Comparison of ENCODE assay signal across 9 cellular contexts in the genomic region with DNA sequence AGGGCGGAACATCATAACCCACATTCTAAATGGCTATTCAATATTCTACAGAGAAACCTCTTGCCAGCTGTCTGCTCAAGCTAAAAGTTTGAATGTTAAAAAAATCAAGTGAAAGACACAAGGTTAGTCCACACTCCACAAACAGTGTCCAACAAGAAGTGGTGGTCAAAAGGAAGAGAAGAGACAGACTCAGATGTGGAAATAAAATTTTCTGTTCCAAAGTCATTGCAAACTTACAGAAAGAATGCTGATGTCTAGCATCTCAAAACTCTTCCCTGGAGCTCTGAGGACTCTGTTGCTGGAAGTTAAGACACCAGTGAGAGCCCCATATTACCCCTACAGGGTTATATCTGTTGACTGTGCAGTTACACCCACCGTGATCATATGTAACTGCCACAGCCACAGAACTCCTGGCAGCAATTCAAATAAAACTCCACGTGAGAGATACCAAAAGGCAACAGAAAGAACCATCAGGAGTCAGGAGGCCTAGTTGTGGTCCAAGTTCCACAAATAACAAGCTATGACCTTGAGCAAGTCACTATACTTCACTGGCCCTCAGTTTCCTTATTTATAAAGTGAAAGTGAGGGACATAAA.
A peak's percentile ranks its signal among the peaks of the same experiment; 100 is the strongest.
DNase-seq lines count a peak whose midpoint lies in the region; ATAC-seq and TF ChIP-seq lines count a peak whose summit lies in the region.
"Had no signal": no experiment of that assay in that cellular context is flagged by ENCODE, and none has a peak within 500 bp of the region (broad histone marks: within the 10 kb centered on the region; RNA-seq: fewer than 3 reads in every experiment).

No MANE protein-coding gene starts in this region.

- TF ChIP-seq POLR2A in stomach (IDR thresholded peaks at IDR 0.05), result no peak

- no peaks in the 10 kb centered on the region for H3K9me3 Mint-ChIP-seq in activated CD4-positive, alpha-beta T cell treated with anti-CD3 and anti-CD28 coated beads, Interleukin-2, amount 10 ng/mL, durations not matched to agents 7 days and 5 days

- intact Hi-C loops in left ventricle myocardium inferior (cut with micrococcal nuclease), result no loop called here
- intact Hi-C loops in stomach (cut with DNase I; ENCODE audit: low total_unique reads), result no loop called here

- no peaks in the 10 kb centered on the region for H3K27me3 Mint-ChIP-seq in activated CD4-positive, alpha-beta T cell treated with anti-CD3 and anti-CD28 coated beads, Interleukin-2, amount 10 ng/mL, durations not matched to agents 7 days and 5 days

- POLR2A ChIA-PET in activated CD4-positive, alpha-beta T cell treated with anti-CD3 and anti-CD28 coated beads, Interleukin-2, amount 10 ng/mL, durations not matched to agents 7 days and 5 days (lab: Charles Lee), result interaction anchor here (1.2 kb wide), 1 partner anchor 21 kb away, joined by 3 read pairs; no protein-coding TSS in a partner anchor

- H3K27ac ChIP-seq in left ventricle myocardium inferior (replicated peaks) (peak overlapping the region; percentile 88), stomach (peak overlapping the region in 4 of 5 donors; percentile 23 to 62 (median 51))

- no peaks in the 10 kb centered on the region for H3K27me3 ChIP-seq in left ventricle myocardium inferior (ENCODE audit: low read depth)
- H3K27me3 ChIP-seq in stomach, result no peaks in the 10 kb centered on the region

- H3K36me3 ChIP-seq in left ventricle myocardium inferior (no peaks in the 10 kb centered on the region), stomach (no peaks in the 10 kb centered on the region)

- H3K27ac Mint-ChIP-seq in activated CD4-positive, alpha-beta T cell treated with anti-CD3 and anti-CD28 coated beads, Interleukin-2, amount 10 ng/mL, durations not matched to agents 7 days and 5 days, result peak overlapping the region; percentile 77

- H3K4me1 Mint-ChIP-seq in activated CD4-positive, alpha-beta T cell treated with anti-CD3 and anti-CD28 coated beads, Interleukin-2, amount 10 ng/mL, durations not matched to agents 7 days and 5 days, result peaks cover 71% of the 10 kb centered on the region

- peaks cover 37% of the 10 kb centered on the region for H3K36me3 Mint-ChIP-seq in activated CD4-positive, alpha-beta T cell treated with anti-CD3 and anti-CD28 coated beads, Interleukin-2, amount 10 ng/mL, durations not matched to agents 7 days and 5 days (ENCODE audit: low read depth)

- no peak for TF ChIP-seq EP300 in stomach (IDR thresholded peaks at IDR 0.05)

- ATAC-seq in SK-N-SH treated with all-trans-retinoic acid at 6 μM for 48 hours (peak; percentile 28; the same call in 2 of the 3 replicates), GM19351 (IDR thresholded peaks at IDR 0.05; ENCODE audit: unreplicated experiment) (no peak), GM21786 (IDR thresholded peaks at IDR 0.05; ENCODE audit: unreplicated experiment) (no peak)

- H3K4me3 ChIP-seq in left ventricle myocardium inferior (peak overlapping the region; percentile 57), stomach (no peak overlapping the region)

- CTCF ChIA-PET in activated CD4-positive, alpha-beta T cell treated with anti-CD3 and anti-CD28 coated beads, Interleukin-2, amount 10 ng/mL, durations not matched to agents 7 days and 5 days (lab: Charles Lee), result interaction anchor here (0.5 to 4.2 kb wide), 10 partner anchors 13 to 175 kb away, joined by 3 to 20 read pairs (median 4); no protein-coding TSS in a partner anchor

- 17 to 41% (median 34%) methylated on average over 3 of the region's 3 CpGs for WGBS in stomach, 5 donors

- H3K4me3 Mint-ChIP-seq in activated CD4-positive, alpha-beta T cell treated with anti-CD3 and anti-CD28 coated beads, Interleukin-2, amount 10 ng/mL, durations not matched to agents 7 days and 5 days, result peak overlapping the region; percentile 49

- no peak for DNase-seq in activated CD4-positive, alpha-beta T cell treated with anti-CD3 and anti-CD28 coated beads, Interleukin-2, amount 10 ng/mL, durations not matched to agents 7 days and 5 days
- DNase-seq in activated CD4-positive, alpha-beta T cell treated with anti-CD3 and anti-CD28 coated beads for 48 hours, result no peak
- DNase-seq in left ventricle myocardium inferior, result no peak
- peak; percentile 40 for DNase-seq in stomach
- no peak for DNase-seq in NK-92 treated with Interleukin-12 subunit alpha and Interleukin-12 subunit beta, amount 100 ng/mL, for 24 hours (lab: John Stamatoyannopoulos, UW)
- DNase-seq: GOT3 had no signal

- TF ChIP-seq CTCF in left ventricle myocardium inferior (IDR thresholded peaks at IDR 0.05; ENCODE audit: borderline replicate concordance) (no peak), stomach (IDR thresholded peaks at IDR 0.05) (no peak)

- H3K4me1 ChIP-seq in left ventricle myocardium inferior, result peaks cover 96% of the 10 kb centered on the region
- H3K4me1 ChIP-seq in stomach, result peaks cover 24 to 76% (median 52%) of the 10 kb centered on the region in 4 donors

- H3K9me3 ChIP-seq in left ventricle myocardium inferior (replicated peaks) (no peaks in the 10 kb centered on the region), stomach (no peaks in the 10 kb centered on the region)

TF ChIP-seq in SK-N-SH treated with all-trans-retinoic acid at 6 μM for 48 hours, 23 proteins besides CTCF, POLR2A, EP300 and RAD21:
- no peak for TF ChIP-seq ZFP30 (CRISPR knock-in tag; IDR thresholded peaks at IDR 0.05)
- no peak for TF ChIP-seq CSRNP3 (CRISPR knock-in tag; IDR thresholded peaks at IDR 0.05)
- no peak for TF ChIP-seq TCF4 (CRISPR knock-in tag; IDR thresholded peaks at IDR 0.05; ENCODE audit: borderline replicate concordance)
- no peak for TF ChIP-seq POU6F1 (CRISPR knock-in tag; IDR thresholded peaks at IDR 0.05; ENCODE audit: borderline replicate concordance, low read depth)
- TF ChIP-seq RARB (CRISPR knock-in tag; IDR thresholded peaks at IDR 0.05), result no peak
- TF ChIP-seq SNAI2 (CRISPR knock-in tag; IDR thresholded peaks at IDR 0.05), result no peak
- TF ChIP-seq ZFP3 (CRISPR knock-in tag; IDR thresholded peaks at IDR 0.05), result no peak
- TF ChIP-seq BACH2 (CRISPR knock-in tag; IDR thresholded peaks at IDR 0.05; ENCODE audit: borderline replicate concordance), result no peak
- TF ChIP-seq GLIS3 (CRISPR knock-in tag; IDR thresholded peaks at IDR 0.05), result no peak
- no peak for TF ChIP-seq ARNTL (CRISPR knock-in tag; IDR thresholded peaks at IDR 0.05; ENCODE audit: borderline replicate concordance, low read depth)
- TF ChIP-seq TOX (CRISPR knock-in tag; IDR thresholded peaks at IDR 0.05; ENCODE audit: borderline replicate concordance), result no peak
- TF ChIP-seq, protein P1, sequence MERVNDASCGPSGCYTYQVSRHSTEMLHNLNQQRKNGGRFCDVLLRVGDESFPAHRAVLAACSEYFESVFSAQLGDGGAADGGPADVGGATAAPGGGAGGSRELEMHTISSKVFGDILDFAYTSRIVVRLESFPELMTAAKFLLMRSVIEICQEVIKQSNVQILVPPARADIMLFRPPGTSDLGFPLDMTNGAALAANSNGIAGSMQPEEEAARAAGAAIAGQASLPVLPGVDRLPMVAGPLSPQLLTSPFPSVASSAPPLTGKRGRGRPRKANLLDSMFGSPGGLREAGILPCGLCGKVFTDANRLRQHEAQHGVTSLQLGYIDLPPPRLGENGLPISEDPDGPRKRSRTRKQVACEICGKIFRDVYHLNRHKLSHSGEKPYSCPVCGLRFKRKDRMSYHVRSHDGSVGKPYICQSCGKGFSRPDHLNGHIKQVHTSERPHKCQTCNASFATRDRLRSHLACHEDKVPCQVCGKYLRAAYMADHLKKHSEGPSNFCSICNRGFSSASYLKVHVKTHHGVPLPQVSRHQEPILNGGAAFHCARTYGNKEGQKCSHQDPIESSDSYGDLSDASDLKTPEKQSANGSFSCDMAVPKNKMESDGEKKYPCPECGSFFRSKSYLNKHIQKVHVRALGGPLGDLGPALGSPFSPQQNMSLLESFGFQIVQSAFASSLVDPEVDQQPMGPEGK (CRISPR knock-in tag; IDR thresholded peaks at IDR 0.05; ENCODE audit: borderline replicate concordance), result no peak
- no peak for TF ChIP-seq ZC3H10 (CRISPR knock-in tag; IDR thresholded peaks at IDR 0.05)
- TF ChIP-seq ZNF70 (CRISPR knock-in tag; IDR thresholded peaks at IDR 0.05), result no peak
